1 cellular context compared by ENCODE assay signal in genomic region chr9:110126457-110126856, GRCh38.
TF ChIP-seq lines count a peak whose summit lies in the region.

No MANE protein-coding gene starts in this region.

TF ChIP-seq in H1, 55 proteins besides CTCF, POLR2A, EP300 and RAD21:
- TF ChIP-seq ZNF274 (IDR thresholded peaks at IDR 0.05; ENCODE audit: borderline replicate concordance, extremely low read depth, low read length) = no peak
- TF ChIP-seq TAF1 (IDR thresholded peaks at IDR 0.05; ENCODE audit: low read depth, low read length) = no peak
- no peak for TF ChIP-seq SIN3A (conservative IDR thresholded peaks at IDR 0.05 in 1 of 2, IDR thresholded peaks at IDR 0.05 in 1 of 2; ENCODE audit: low read depth in 1 of 2, low read length in 2 of 2)
- TF ChIP-seq EGR1 (IDR thresholded peaks at IDR 0.05; ENCODE audit: borderline replicate concordance, low read depth, low read length) = no peak
- TF ChIP-seq TAF7 (optimal IDR thresholded peaks at IDR 0.05; ENCODE audit: borderline replicate concordance, low read depth, low read length) = no peak
- TF ChIP-seq CBX8 (IDR thresholded peaks at IDR 0.05; ENCODE audit: borderline replicate concordance, low read depth, low read length) = no peak
- TF ChIP-seq PHF8 (conservative IDR thresholded peaks at IDR 0.05; ENCODE audit: low read depth, low read length) = no peak
- no peak for TF ChIP-seq KDM4A (IDR thresholded peaks at IDR 0.05; ENCODE audit: low read depth, low read length, severe bottlenecking)
- no peak for TF ChIP-seq YY1 (IDR thresholded peaks at IDR 0.05; ENCODE audit: low read depth, low read length)
- TF ChIP-seq SAP30 (IDR thresholded peaks at IDR 0.05; ENCODE audit: insufficient read depth, insufficient replicate concordance, low read length) = no peak
- TF ChIP-seq RNF2 (IDR thresholded peaks at IDR 0.05; ENCODE audit: borderline replicate concordance, low read depth, low read length, missing control alignments, poor library complexity, severe bottlenecking) = no peak
- TF ChIP-seq CHD7 (IDR thresholded peaks at IDR 0.05; ENCODE audit: insufficient replicate concordance, low read length) = no peak
- TF ChIP-seq SUZ12 (IDR thresholded peaks at IDR 0.05; ENCODE audit: low read length) = no peak
- TF ChIP-seq CBX5 (IDR thresholded peaks at IDR 0.05; ENCODE audit: low read depth, low read length) = no peak
- TF ChIP-seq SRF (IDR thresholded peaks at IDR 0.05; ENCODE audit: low read depth, low read length) = no peak
